In the genomic region with DNA sequence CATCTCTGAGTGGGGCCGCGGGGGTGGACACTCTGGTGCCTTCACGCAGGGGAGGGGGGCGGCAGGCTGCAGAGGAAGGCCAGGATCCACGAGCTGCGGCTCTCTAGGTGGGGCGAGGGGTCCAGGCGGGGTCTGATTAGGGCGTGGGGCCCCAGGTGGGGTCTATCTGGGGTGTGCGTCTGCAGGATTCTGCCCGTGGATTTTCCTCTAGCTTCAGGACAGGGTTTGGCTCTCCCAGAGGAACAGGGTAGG, we compare ENCODE assay signal across 8 cellular contexts. TPM values are rescaled to one million over a fixed set of nuclear protein-coding genes. Genes with fewer than 3 reads are reported as not detected.
DNase-seq lines count a peak whose midpoint lies in the region; ATAC-seq and TF ChIP-seq lines count a peak whose summit lies in the region.

No MANE protein-coding gene starts in this region.

- ATAC-seq in HG02642 (IDR thresholded peaks at IDR 0.05; ENCODE audit: poor library complexity, unreplicated experiment) (peak; percentile 2), HG03095 (IDR thresholded peaks at IDR 0.05; ENCODE audit: unreplicated experiment) (no peak)

- in situ Hi-C loops in mammary epithelial cell (cut with MboI; ENCODE audit: low sequenced_read_pairs in 2 of 2): no loop called here

- H3K79me2 ChIP-seq in mammary epithelial cell (ENCODE audit: insufficient read depth, low read length) (peaks cover 16% of the 10 kb centered on the region), mesendoderm (ENCODE audit: control insufficient read depth, insufficient read depth, low read length) (peaks cover 3% of the 10 kb centered on the region)

- H2AFZ ChIP-seq in mammary epithelial cell (ENCODE audit: low read depth, low read length): peak overlapping the region; percentile 41

- dilution Hi-C loops in mammary epithelial cell (cut with HindIII; ENCODE audit: low sequenced_read_pairs): no loop called here

- H3K79me1 ChIP-seq in mesendoderm (ENCODE audit: low read length): peaks cover 5% of the 10 kb centered on the region

- TF ChIP-seq CTCF in AG10803 (conservative IDR thresholded peaks at IDR 0.05; ENCODE audit: low read length): no peak
- no peak for TF ChIP-seq CTCF in mammary epithelial cell (conservative IDR thresholded peaks at IDR 0.05 in 1 of 2, IDR thresholded peaks at IDR 0.05 in 1 of 2; ENCODE audit: extremely low read depth in 1 of 2, insufficient read depth in 1 of 2, low read depth in 1 of 2, low read length in 2 of 2)

- peaks cover 2% of the 10 kb centered on the region for H3K36me3 ChIP-seq in mammary epithelial cell (ENCODE audit: insufficient read depth, low read length)
- H3K36me3 ChIP-seq in mesendoderm (ENCODE audit: control insufficient read depth, insufficient read depth, low read length): peaks cover 5% of the 10 kb centered on the region

- peaks cover 4% of the 10 kb centered on the region for H3K9me3 ChIP-seq in mammary epithelial cell (replicated peaks; ENCODE audit: insufficient read depth, low read length)

- no peak overlapping the region for H3K27ac ChIP-seq in mammary epithelial cell (ENCODE audit: insufficient read depth, low read depth, low read length)
- H3K27ac ChIP-seq in mesendoderm (ENCODE audit: low read depth, low read length): no peak overlapping the region

- peak overlapping the region; percentile 98 for H3K4me2 ChIP-seq in mammary epithelial cell (ENCODE audit: insufficient read depth, low read depth, low read length)
- peak overlapping the region; percentile 54 for H3K4me2 ChIP-seq in mesendoderm (ENCODE audit: low read length)

- no peak overlapping the region for H2BK5ac ChIP-seq in mesendoderm (ENCODE audit: low read length)

- no peak overlapping the region for H4K5ac ChIP-seq in mesendoderm (ENCODE audit: low read length)

- no peak overlapping the region for H2AK5ac ChIP-seq in mesendoderm (ENCODE audit: low read length)

- H3K9ac ChIP-seq in mammary epithelial cell (ENCODE audit: insufficient read depth, low read length): no peak overlapping the region
- H3K9ac ChIP-seq in mesendoderm (ENCODE audit: low read length): peak overlapping the region; percentile 80

- peak overlapping the region; percentile 87 for H3K56ac ChIP-seq in mesendoderm (ENCODE audit: low read length)

- CTCF ChIA-PET in mammary epithelial cell (lab: Charles Lee; ENCODE audit: low non-redundant PET): no interaction called here

- no peak overlapping the region for H2BK15ac ChIP-seq in mesendoderm (replicated peaks; ENCODE audit: low read depth)

- no peak for DNase-seq in AG10803 (ENCODE audit: low read depth)
- no peak for DNase-seq in mammary epithelial cell
- no peak for DNase-seq in mesendoderm
- no peak for DNase-seq in GDM1 (lab: John Stamatoyannopoulos, UW)
- no peak for DNase-seq in NCI-H510A (lab: John Stamatoyannopoulos, UW)
- DNase-seq in cerebellum (ENCODE audit: low spot score): no peak

- H3K23ac ChIP-seq in mesendoderm (ENCODE audit: low read length): no peak overlapping the region

- peak overlapping the region; percentile 15 for H3K18ac ChIP-seq in mesendoderm (ENCODE audit: low read length)

- H3K4me1 ChIP-seq in mammary epithelial cell (ENCODE audit: insufficient read depth, low read length) (peaks cover 25% of the 10 kb centered on the region), mesendoderm (ENCODE audit: control insufficient read depth, low read depth, low read length) (peaks cover 3% of the 10 kb centered on the region)

- H3K4me3 ChIP-seq in AG10803 (ENCODE audit: low read length): peak overlapping the region; percentile 57
- H3K4me3 ChIP-seq in mammary epithelial cell (replicated peaks in 1 of 3; ENCODE audit: insufficient read depth in 1 of 3, low read depth in 2 of 3, low read length in 3 of 3): peak overlapping the region; percentile 26 to 55 (median 53)
- peak overlapping the region; percentile 67 for H3K4me3 ChIP-seq in mesendoderm (ENCODE audit: low read length)

- H2BK120ac ChIP-seq in mesendoderm (ENCODE audit: low read depth, low read length): no peak overlapping the region

- H3K27me3 ChIP-seq in mammary epithelial cell (ENCODE audit: insufficient read depth, low read length) (no peaks in the 10 kb centered on the region), mesendoderm (ENCODE audit: insufficient read depth, low read length, poor library complexity) (no peaks in the 10 kb centered on the region)

- no TSS peak for BruUV-seq in mammary epithelial cell (replicated peaks; lab: Mats Ljungman, UMichigan)

- intact Hi-C loops in mammary epithelial cell (cut with micrococcal nuclease): loop anchor here (5.0 kb wide), 1 partner anchor 247 kb away; no protein-coding TSS in a partner anchor

- H3K4ac ChIP-seq in mesendoderm (ENCODE audit: low read depth, low read length): no peak overlapping the region

- H4K20me1 ChIP-seq in mammary epithelial cell (ENCODE audit: insufficient read depth, low read length): no peaks in the 10 kb centered on the region

- 3% methylated on average over 4 of the region's 11 CpGs for WGBS in mammary epithelial cell (ENCODE audit: low coverage, missing lambda C conversion rate)
- WGBS in mesendoderm (ENCODE audit: extremely low coverage, insufficient coverage, low lambda C conversion rate): no CpG with 5 or more reads among the region's 11 CpGs

- no peak overlapping the region for H4K8ac ChIP-seq in mesendoderm (ENCODE audit: low read depth, low read length)

RNA-seq across cellular contexts. Expression of a gene that starts 6.3 kb away (rescaled TPM):
- total RNA-seq in mammary epithelial cell (10 to 100 TPM; 20.9 to 24.7 TPM), cerebellum (12.5 TPM)
- 21.1 TPM for polyA plus RNA-seq in mammary epithelial cell
- 26.3 TPM for polyA minus RNA-seq in mammary epithelial cell
- polyA plus RNA-seq in mesendoderm (2013, experiment 1 of 2): 10.8 TPM
- polyA plus RNA-seq in mesendoderm (2013, experiment 2 of 2): 10.8 TPM

RNA-seq across cellular contexts. Expression of a gene that starts 6.4 kb away (rescaled TPM):
- total RNA-seq in mammary epithelial cell: 10 to 100 TPM; 24.9 to 41.7 TPM
- polyA plus RNA-seq in mammary epithelial cell: 32.8 TPM
- 35.3 TPM for polyA minus RNA-seq in mammary epithelial cell
- polyA plus RNA-seq in mesendoderm (2013, experiment 1 of 2): 20.3 TPM
- polyA plus RNA-seq in mesendoderm (2013, experiment 2 of 2): 20.4 TPM
- 48.2 TPM for total RNA-seq in cerebellum
